Comparison of ENCODE assay signal across 19 cellular contexts in the genomic region with DNA sequence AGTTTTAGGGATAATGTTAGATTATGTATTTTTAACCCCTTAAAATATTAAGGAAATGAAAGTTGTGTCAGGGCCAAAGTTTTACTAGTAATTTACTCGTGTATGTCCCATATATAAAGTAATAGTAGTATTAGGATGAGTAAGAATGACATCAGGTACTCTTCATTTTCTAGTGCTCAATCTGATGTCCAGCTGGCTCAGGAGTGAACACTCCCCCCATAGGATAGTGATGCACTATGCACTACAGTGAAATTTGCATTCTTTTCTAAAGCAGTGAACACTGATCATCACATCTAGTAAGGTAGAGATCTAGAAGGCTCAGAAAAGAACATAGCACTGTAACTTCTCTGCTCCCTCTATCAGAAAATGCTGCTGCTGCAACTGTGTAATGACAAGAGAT.
"Had no signal": no experiment of that assay in that cellular context is flagged by ENCODE, and none has a peak within 500 bp of the region (broad histone marks: within the 10 kb centered on the region; RNA-seq: fewer than 3 reads in every experiment).

No MANE protein-coding gene starts in this region.

- H3K9me3 Mint-ChIP-seq: activated naive CD4-positive, alpha-beta T cell treated with anti-CD3 and anti-CD28 coated beads, Interleukin-2, amount 50 U/mL, for 24 hours; activated T-cell treated with anti-CD3 and anti-CD28 coated beads, Interleukin-2, amount 50 U/mL, for 72 hours; stimulated activated memory B cell treated with anti-CD40 and anti-IgM and Interleukin-4, amounts not matched to agents 10 μg/mL and 1 μg/mL and 100 μg/mL, for 72 hours had no signal

- ATAC-seq: activated T-cell treated with anti-CD3 and anti-CD28 coated beads, Interleukin-2, amount 50 U/mL, for 72 hours; esophagus mucosa; gastrocnemius medialis; heart left ventricle; left lung; stimulated activated memory B cell treated with anti-CD40 and anti-IgM and Interleukin-4, amounts not matched to agents 10 μg/mL and 1 μg/mL and 100 μg/mL, for 72 hours had no signal

- DNase-seq: activated CD4-positive, alpha-beta T cell treated with anti-CD3 and anti-CD28 coated beads, Interleukin-2, amount 50 U/mL, for 4 hours; activated gamma-delta T cell; activated T-cell treated with anti-CD3 and anti-CD28 coated beads, Interleukin-2, amount 50 U/mL, for 72 hours; cerebellar nuclear complex; cortex of kidney; gastrocnemius medialis; heart left ventricle; left lung; mammary epithelial cell; nephron progenitor cell; nucleus accumbens; sigmoid colon; spleen; stimulated activated CD4-positive, alpha-beta T cell treated with anti-CD3 and anti-CD28 coated beads, Interleukin-4, amount 100 ng/mL, for 4 hours; WERI-Rb-1 had no signal

- H3K27ac Mint-ChIP-seq: activated naive CD4-positive, alpha-beta T cell treated with anti-CD3 and anti-CD28 coated beads, Interleukin-2, amount 50 U/mL, for 24 hours; activated T-cell treated with anti-CD3 and anti-CD28 coated beads, Interleukin-2, amount 50 U/mL, for 72 hours; nephron progenitor cell had no signal

- H3K9me3 ChIP-seq: breast epithelium, gastrocnemius medialis, left lung, sigmoid colon had no signal

- H3K27me3 Mint-ChIP-seq: activated naive CD4-positive, alpha-beta T cell treated with anti-CD3 and anti-CD28 coated beads, Interleukin-2, amount 50 U/mL, for 24 hours; stimulated activated memory B cell treated with anti-CD40 and anti-IgM and Interleukin-4, amounts not matched to agents 10 μg/mL and 1 μg/mL and 100 μg/mL, for 72 hours had no signal

- H3K4me1 Mint-ChIP-seq: activated naive CD4-positive, alpha-beta T cell treated with anti-CD3 and anti-CD28 coated beads, Interleukin-2, amount 50 U/mL, for 24 hours; nephron progenitor cell; stimulated activated memory B cell treated with anti-CD40 and anti-IgM and Interleukin-4, amounts not matched to agents 10 μg/mL and 1 μg/mL and 100 μg/mL, for 72 hours had no signal

- H3K4me3 Mint-ChIP-seq: activated naive CD4-positive, alpha-beta T cell treated with anti-CD3 and anti-CD28 coated beads, Interleukin-2, amount 50 U/mL, for 24 hours; activated T-cell treated with anti-CD3 and anti-CD28 coated beads, Interleukin-2, amount 50 U/mL, for 72 hours; nephron progenitor cell had no signal

- H3K4me3 ChIP-seq: breast epithelium, gastrocnemius medialis, heart left ventricle, left lung, sigmoid colon, spleen had no signal

- H3K4me1 ChIP-seq: breast epithelium, gastrocnemius medialis, heart left ventricle, left lung, sigmoid colon, spleen had no signal

- H3K27me3 ChIP-seq: breast epithelium, gastrocnemius medialis, heart left ventricle, left lung, sigmoid colon, spleen had no signal

- H3K36me3 Mint-ChIP-seq: activated naive CD4-positive, alpha-beta T cell treated with anti-CD3 and anti-CD28 coated beads, Interleukin-2, amount 50 U/mL, for 24 hours; stimulated activated memory B cell treated with anti-CD40 and anti-IgM and Interleukin-4, amounts not matched to agents 10 μg/mL and 1 μg/mL and 100 μg/mL, for 72 hours had no signal

- H3K36me3 ChIP-seq: breast epithelium, gastrocnemius medialis, heart left ventricle, left lung, sigmoid colon, spleen, WERI-Rb-1 had no signal

- H3K27ac ChIP-seq: breast epithelium, gastrocnemius medialis, heart left ventricle, left lung, sigmoid colon, spleen, WERI-Rb-1 had no signal
